Comparison of ENCODE assay signal across 24 cellular contexts in genomic region chr20:63285636-63286615, GRCh38. TPM values are rescaled to one million over a fixed set of nuclear protein-coding genes. Genes with fewer than 3 reads are reported as not detected.
"Had no signal": no experiment of that assay in that cellular context is flagged by ENCODE, and none has a peak within 500 bp of the region (broad histone marks: within the 10 kb centered on the region; RNA-seq: fewer than 3 reads in every experiment).

No MANE protein-coding gene starts in this region.

- H3K4me3 ChIP-seq: hepatocyte, lower lobe of right lung, pancreas, sigmoid colon had no signal

- DNase-seq: activated CD4-positive, alpha-beta T cell treated with anti-CD3 and anti-CD28 coated beads, Interleukin-2, amount 10 ng/mL, durations not matched to agents 24 days and 14 days; activated CD4-positive, CD25-positive, alpha-beta regulatory T cell; activated gamma-delta T cell treated with Interleukin-2 at 50 U/mL for 16 hours; anterior cingulate cortex; caudate nucleus; dorsolateral prefrontal cortex; foreskin fibroblast; lower lobe of right lung; naive thymus-derived CD8-positive, alpha-beta T cell; sigmoid colon; stimulated activated CD4-positive, alpha-beta T cell treated with anti-CD3 and anti-CD28 coated beads, Interleukin-4, amount 100 ng/mL, for 4 hours; stimulated activated naive B cell treated with anti-CD40 and anti-IgM and Interleukin-4, amounts not matched to agents 10 μg/mL and 1 μg/mL and 100 μg/mL, for 72 hours had no signal

- H3K9me3 ChIP-seq: lower lobe of right lung, neutrophil, pancreas, sigmoid colon had no signal

- H3K27me3 Mint-ChIP-seq: activated CD4-positive, alpha-beta T cell treated with anti-CD3 and anti-CD28 coated beads, Interleukin-2, amount 10 ng/mL, durations not matched to agents 24 days and 14 days; naive thymus-derived CD8-positive, alpha-beta T cell; stimulated activated naive B cell treated with anti-CD40 and anti-IgM and Interleukin-4, amounts not matched to agents 10 μg/mL and 1 μg/mL and 100 μg/mL, for 72 hours had no signal

- H3K4me1 ChIP-seq: lower lobe of right lung, pancreas had no signal

- H3K27me3 ChIP-seq: dorsolateral prefrontal cortex, hepatocyte, neutrophil, pancreas, sigmoid colon had no signal

- H3K9me3 Mint-ChIP-seq: activated CD4-positive, alpha-beta T cell treated with anti-CD3 and anti-CD28 coated beads, Interleukin-2, amount 10 ng/mL, durations not matched to agents 24 days and 14 days; brain; naive thymus-derived CD8-positive, alpha-beta T cell; stimulated activated naive B cell treated with anti-CD40 and anti-IgM and Interleukin-4, amounts not matched to agents 10 μg/mL and 1 μg/mL and 100 μg/mL, for 72 hours; T-helper 2 cell treated with Interferon-gamma antibody and Interleukin-4, amounts not matched to agents 5 μg/mL and 100 μg/mL, for 36 hours had no signal

- FAIRE-seq: colon, islet of Langerhans, pancreas, TTC549 had no signal

- H3K4me3 Mint-ChIP-seq: activated CD4-positive, alpha-beta T cell treated with anti-CD3 and anti-CD28 coated beads, Interleukin-2, amount 10 ng/mL, durations not matched to agents 24 days and 14 days; brain; stimulated activated naive B cell treated with anti-CD40 and anti-IgM and Interleukin-4, amounts not matched to agents 10 μg/mL and 1 μg/mL and 100 μg/mL, for 72 hours; T-helper 2 cell treated with Interferon-gamma antibody and Interleukin-4, amounts not matched to agents 5 μg/mL and 100 μg/mL, for 36 hours had no signal

- H3K4me1 Mint-ChIP-seq: brain had no signal

- H3K27ac ChIP-seq: epithelial cell of prostate, hepatocyte, lower lobe of right lung, neutrophil, pancreas, sigmoid colon had no signal

- H3K27ac Mint-ChIP-seq: activated CD4-positive, alpha-beta T cell treated with anti-CD3 and anti-CD28 coated beads, Interleukin-2, amount 10 ng/mL, durations not matched to agents 24 days and 14 days; T-helper 2 cell treated with Interferon-gamma antibody and Interleukin-4, amounts not matched to agents 5 μg/mL and 100 μg/mL, for 36 hours had no signal

- ATAC-seq: lower lobe of right lung; naive thymus-derived CD8-positive, alpha-beta T cell; pancreas; stimulated activated naive B cell treated with anti-CD40 and anti-IgM and Interleukin-4, amounts not matched to agents 10 μg/mL and 1 μg/mL and 100 μg/mL, for 72 hours had no signal

RNA-seq across cellular contexts. Expression of gene COL20A1, which starts 7.1 kb away (rescaled TPM):
- total RNA-seq: activated CD4-positive, alpha-beta T cell treated with anti-CD3 and anti-CD28 coated beads, Interleukin-2, amount 10 ng/mL, durations not matched to agents 24 days and 14 days; hepatocyte; lower lobe of right lung; mesenteric fat pad; pancreas; pulmonary artery endothelial cell; sigmoid colon had no signal
- polyA plus RNA-seq: hepatocyte; naive thymus-derived CD8-positive, alpha-beta T cell; urinary bladder had no signal

RNA-seq across cellular contexts. Expression of gene NKAIN4, which starts 31.7 kb away (rescaled TPM):
- total RNA-seq: activated CD4-positive, alpha-beta T cell treated with anti-CD3 and anti-CD28 coated beads, Interleukin-2, amount 10 ng/mL, durations not matched to agents 24 days and 14 days; lower lobe of right lung; mesenteric fat pad; naive thymus-derived CD8-positive, alpha-beta T cell; pancreas; pulmonary artery endothelial cell had no signal
- polyA plus RNA-seq: naive thymus-derived CD8-positive, alpha-beta T cell had no signal

RNA-seq across cellular contexts. Expression of gene BIRC7, which starts 50.2 kb away (rescaled TPM):
- total RNA-seq: activated CD4-positive, alpha-beta T cell treated with anti-CD3 and anti-CD28 coated beads, Interleukin-2, amount 10 ng/mL, durations not matched to agents 24 days and 14 days; naive thymus-derived CD8-positive, alpha-beta T cell; pancreas; pulmonary artery endothelial cell; urinary bladder had no signal
